Comparison of ENCODE assay signal across 1 cellular context in the genomic region with DNA sequence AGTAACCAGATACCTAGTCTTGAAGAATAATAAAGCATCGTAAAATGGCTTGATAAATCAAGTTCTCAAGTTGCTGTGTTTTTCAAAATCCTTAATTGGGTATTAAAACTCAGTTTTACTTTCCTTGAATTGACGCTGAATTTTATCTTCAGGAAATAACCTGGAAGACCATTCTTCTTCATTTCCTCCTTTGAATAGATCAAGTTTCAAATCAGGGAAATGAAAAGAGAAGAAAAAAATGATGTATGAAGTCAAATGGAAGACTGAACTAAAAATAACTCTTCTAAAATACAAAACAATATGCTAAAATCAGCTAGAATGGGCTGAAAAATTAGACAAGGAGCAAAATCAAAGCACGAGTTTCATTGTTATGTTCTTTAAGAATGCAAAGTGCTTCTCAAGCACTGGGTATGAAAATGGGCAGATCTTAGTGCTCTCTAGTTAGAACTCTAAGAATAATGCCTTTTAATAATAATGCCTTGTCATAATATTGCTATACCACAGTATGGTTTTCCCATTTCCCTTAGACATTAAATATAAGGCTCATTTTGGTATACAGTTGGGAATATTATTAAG.
TF ChIP-seq lines count a peak whose summit lies in the region.

No MANE protein-coding gene starts in this region.

TF ChIP-seq in endothelial cell of umbilical vein, 7 proteins besides CTCF, POLR2A, EP300 and RAD21 (continued from another document):
- TF ChIP-seq, protein P1, sequence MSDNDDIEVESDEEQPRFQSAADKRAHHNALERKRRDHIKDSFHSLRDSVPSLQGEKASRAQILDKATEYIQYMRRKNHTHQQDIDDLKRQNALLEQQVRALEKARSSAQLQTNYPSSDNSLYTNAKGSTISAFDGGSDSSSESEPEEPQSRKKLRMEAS (IDR thresholded peaks at IDR 0.05; ENCODE audit: insufficient read depth, insufficient read length) = no peak
